ENCODE assay signal across 14 cellular contexts in the genomic region with DNA sequence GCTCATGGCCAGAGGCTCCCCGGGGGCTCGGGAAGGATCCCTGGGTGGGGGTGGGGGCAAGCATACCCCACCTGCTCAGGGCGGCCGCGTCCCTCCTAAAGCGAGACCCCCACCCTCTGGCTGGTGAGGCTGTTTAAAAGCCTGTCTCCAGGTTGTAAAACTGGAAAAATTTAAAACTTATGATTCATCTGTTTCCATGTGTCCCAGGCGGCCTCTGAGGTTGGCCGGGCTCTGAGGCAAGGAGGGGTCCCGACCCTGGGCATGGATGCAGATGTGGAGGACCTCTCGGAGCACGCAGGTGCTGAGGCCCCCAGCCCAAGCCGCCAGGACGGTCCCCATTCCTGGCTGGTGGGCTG. TPM values are rescaled to one million over a fixed set of nuclear protein-coding genes. Genes with fewer than 3 reads are reported as not detected.
DNase-seq lines count a peak whose midpoint lies in the region; ATAC-seq and TF ChIP-seq lines count a peak whose summit lies in the region.
"Had no signal": no experiment of that assay in that cellular context is flagged by ENCODE, and none has a peak within 500 bp of the region (broad histone marks: within the 10 kb centered on the region; RNA-seq: fewer than 3 reads in every experiment).

No MANE protein-coding gene starts in this region.

- H3K27me3 ChIP-seq in BLaER1 (no peaks in the 10 kb centered on the region), GM23338 (ENCODE audit: insufficient read depth) (no peaks in the 10 kb centered on the region), RWPE2 (ENCODE audit: insufficient read depth, poor library complexity, severe bottlenecking) (no peaks in the 10 kb centered on the region), neuronal stem cell (ENCODE audit: control insufficient read depth in 3 of 3, insufficient read depth in 3 of 3, low read depth in 1 of 3, low read length in 3 of 3) (peaks cover 2 to 56% (median 2%) of the 10 kb centered on the region in 3 experiments)

- no peaks in the 10 kb centered on the region for H3K9me2 ChIP-seq in GM23338 (ENCODE audit: insufficient read depth)

- peak overlapping the region; percentile 61 for H3K4me2 ChIP-seq in BLaER1
- H3K4me2 ChIP-seq in GM23338: peak overlapping the region; percentile 72
- H3K4me2 ChIP-seq in neuronal stem cell (ENCODE audit: insufficient read depth, low read length, poor library complexity, severe bottlenecking): no peak overlapping the region
- H3K4me2 ChIP-seq: KMS-11 had no signal

- no peaks in the 10 kb centered on the region for H4K20me1 ChIP-seq in BLaER1
- H4K20me1 ChIP-seq in GM23338 (replicated peaks; ENCODE audit: insufficient read depth): no peaks in the 10 kb centered on the region

- H3K27me3 Mint-ChIP-seq in GM23338 (ENCODE audit: insufficient read depth, low read depth, poor library complexity): peaks cover 6% of the 10 kb centered on the region

- peak overlapping the region; percentile 76; the same call in 1 of the 2 replicates for H2AFZ ChIP-seq in GM23338
- no peak overlapping the region for H2AFZ ChIP-seq in neuronal stem cell (ENCODE audit: low read length)

- H3K4ac ChIP-seq in neuronal stem cell (ENCODE audit: low read length): no peak overlapping the region

- H3K27ac ChIP-seq in BLaER1 (peak overlapping the region; percentile 18; the same call in 1 of the 2 replicates), GM23338 (ENCODE audit: low read depth) (no peak overlapping the region), RWPE2 (ENCODE audit: poor library complexity, severe bottlenecking) (no peak overlapping the region), neuronal stem cell (replicated peaks; ENCODE audit: low read length) (no peak overlapping the region)
- H3K27ac ChIP-seq: HL-60, KMS-11 had no signal

- no peaks in the 10 kb centered on the region for H3F3A ChIP-seq in GM23338 (replicated peaks; ENCODE audit: low read depth)

- H3K4me1 ChIP-seq in BLaER1: peaks cover 66% of the 10 kb centered on the region
- peaks cover 15% of the 10 kb centered on the region for H3K4me1 ChIP-seq in GM23338 (ENCODE audit: insufficient read depth)
- H3K4me1 ChIP-seq in RWPE2 (ENCODE audit: insufficient read depth, poor library complexity, severe bottlenecking): no peaks in the 10 kb centered on the region
- H3K4me1 ChIP-seq in neuronal stem cell (ENCODE audit: control insufficient read depth in 2 of 2, insufficient read depth in 1 of 2, low read depth in 1 of 2, low read length in 2 of 2): peaks cover 3 to 4% of the 10 kb centered on the region in 2 donors
- H3K4me1 ChIP-seq: Caco-2 had no signal

- H3K79me2 ChIP-seq in GM23338 (replicated peaks; ENCODE audit: insufficient read depth): no peaks in the 10 kb centered on the region

- H3K18ac ChIP-seq in neuronal stem cell (ENCODE audit: low read length): peak overlapping the region; percentile 91

- no peak overlapping the region for H2BK120ac ChIP-seq in neuronal stem cell (ENCODE audit: low read depth, low read length)

- H4K8ac ChIP-seq in neuronal stem cell (ENCODE audit: low read depth, low read length): no peak overlapping the region

- no peak overlapping the region for H3K4me3 Mint-ChIP-seq in GM23338
- H3K4me3 Mint-ChIP-seq: B cell; CD8-positive, alpha-beta memory T cell; H9 had no signal

- H3K9me3 ChIP-seq in BLaER1 (no peaks in the 10 kb centered on the region), RWPE2 (ENCODE audit: severe bottlenecking) (no peaks in the 10 kb centered on the region), neuronal stem cell (replicated peaks in 1 of 2; ENCODE audit: control insufficient read depth in 2 of 2, insufficient read depth in 1 of 2, low read depth in 1 of 2, low read length in 2 of 2) (peaks cover 0 to 4% of the 10 kb centered on the region in 2 donors)
- H3K9me3 ChIP-seq: Caco-2 had no signal

- H3K9ac ChIP-seq in BLaER1 (no peak overlapping the region), neuronal stem cell (ENCODE audit: low read depth, low read length, poor library complexity) (peak overlapping the region; percentile 70)
- H3K9ac ChIP-seq: KMS-11 had no signal

- DNase-seq in GM23338 (ENCODE audit: low spot score) (no peak), RWPE2 (ENCODE audit: low spot score) (peak; percentile 29), neuronal stem cell (ENCODE audit: low spot score) (no peak), SK-N-DZ (ENCODE audit: low spot score) (no peak)
- DNase-seq: CD8-positive, alpha-beta memory T cell; GF-D8 had no signal

- peak; percentile 39 for ATAC-seq in GM23338
- no peak for ATAC-seq in RWPE2 (ENCODE audit: low read depth)
- no peak for ATAC-seq in HG02852 (IDR thresholded peaks at IDR 0.05; ENCODE audit: unreplicated experiment)
- ATAC-seq in GM19452 (IDR thresholded peaks at IDR 0.05; ENCODE audit: unreplicated experiment): no peak

- peak overlapping the region; percentile 56 for H3K14ac ChIP-seq in neuronal stem cell (ENCODE audit: low read length)

- no peak overlapping the region for H3K23ac ChIP-seq in neuronal stem cell (ENCODE audit: low read depth, low read length, poor library complexity)

- TF ChIP-seq CTCF in GM23338 (conservative IDR thresholded peaks at IDR 0.05; ENCODE audit: low read depth in 2 of 2) (no peak), RWPE2 (IDR thresholded peaks at IDR 0.05; ENCODE audit: poor library complexity, severe bottlenecking) (no peak)

- no peaks in the 10 kb centered on the region for H3K36me3 Mint-ChIP-seq in GM23338 (ENCODE audit: low read depth)
- H3K36me3 Mint-ChIP-seq: CD8-positive, alpha-beta memory T cell had no signal

- H2BK12ac ChIP-seq in neuronal stem cell (ENCODE audit: low read length): peak overlapping the region; percentile 58

- WGBS in neuronal stem cell (ENCODE audit: extremely low coverage in 2 of 2, insufficient read length in 2 of 2, insufficient replicate concordance in 1 of 2), 2 donors: no CpG with 5 or more reads among the region's 13 CpGs

- no peak overlapping the region for H3K27ac Mint-ChIP-seq in GM23338
- H3K27ac Mint-ChIP-seq: B cell; CD8-positive, alpha-beta memory T cell; H9 had no signal

- no peaks in the 10 kb centered on the region; the same call in 2 of the 3 replicates for H3K9me3 Mint-ChIP-seq in GM23338
- H3K9me3 Mint-ChIP-seq: CD8-positive, alpha-beta memory T cell; H9 had no signal

- peak overlapping the region; percentile 83 for H2AK5ac ChIP-seq in neuronal stem cell (ENCODE audit: low read depth, low read length)

- no peaks in the 10 kb centered on the region for H3K36me3 ChIP-seq in BLaER1
- no peaks in the 10 kb centered on the region for H3K36me3 ChIP-seq in GM23338 (ENCODE audit: insufficient read depth)
- no peaks in the 10 kb centered on the region for H3K36me3 ChIP-seq in RWPE2 (ENCODE audit: low read depth)
- no peaks in the 10 kb centered on the region for H3K36me3 ChIP-seq in neuronal stem cell (replicated peaks in 1 of 2; ENCODE audit: control insufficient read depth in 2 of 2, insufficient read depth in 2 of 2, low read length in 2 of 2)

- H3K4me3 ChIP-seq in BLaER1 (no peak overlapping the region), GM23338 (0 out of 2 replicates have a peak overlapping the region, but pooled peaks have one; percentile 18), RWPE2 (ENCODE audit: severe bottlenecking) (no peak overlapping the region), neuronal stem cell (ENCODE audit: low read length in 2 of 2) (no peak overlapping the region)

- peak overlapping the region; percentile 26 for H2BK15ac ChIP-seq in neuronal stem cell (ENCODE audit: low read length)

- peaks cover 1% of the 10 kb centered on the region for H3K79me1 ChIP-seq in neuronal stem cell (ENCODE audit: low read depth, low read length)

- H3K4me1 Mint-ChIP-seq in GM23338: peaks cover 12% of the 10 kb centered on the region
- H3K4me1 Mint-ChIP-seq: B cell; CD8-positive, alpha-beta memory T cell had no signal

- H2BK5ac ChIP-seq in neuronal stem cell (ENCODE audit: low read length): no peak overlapping the region

- no peak overlapping the region for H4K91ac ChIP-seq in neuronal stem cell (ENCODE audit: low read depth, low read length, poor library complexity)

TF ChIP-seq in GM23338, 12 proteins besides CTCF, POLR2A, EP300 and RAD21:
- TF ChIP-seq ZNF114 (CRISPR knock-in tag; IDR thresholded peaks at IDR 0.05) (no peak), EZH2 (IDR thresholded peaks at IDR 0.05; ENCODE audit: low read depth, unreplicated experiment) (no peak), POLR2AphosphoS5 (IDR thresholded peaks at IDR 0.05; ENCODE audit: low read depth) (no peak), EZH2phosphoT487 (IDR thresholded peaks at IDR 0.05; ENCODE audit: unreplicated experiment) (no peak), NANOG (IDR thresholded peaks at IDR 0.05; ENCODE audit: borderline replicate concordance) (no peak)
- TF ChIP-seq, protein P1, sequence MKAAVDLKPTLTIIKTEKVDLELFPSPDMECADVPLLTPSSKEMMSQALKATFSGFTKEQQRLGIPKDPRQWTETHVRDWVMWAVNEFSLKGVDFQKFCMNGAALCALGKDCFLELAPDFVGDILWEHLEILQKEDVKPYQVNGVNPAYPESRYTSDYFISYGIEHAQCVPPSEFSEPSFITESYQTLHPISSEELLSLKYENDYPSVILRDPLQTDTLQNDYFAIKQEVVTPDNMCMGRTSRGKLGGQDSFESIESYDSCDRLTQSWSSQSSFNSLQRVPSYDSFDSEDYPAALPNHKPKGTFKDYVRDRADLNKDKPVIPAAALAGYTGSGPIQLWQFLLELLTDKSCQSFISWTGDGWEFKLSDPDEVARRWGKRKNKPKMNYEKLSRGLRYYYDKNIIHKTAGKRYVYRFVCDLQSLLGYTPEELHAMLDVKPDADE (IDR thresholded peaks at IDR 0.05): no peak

RNA-seq across cellular contexts. Expression of a gene that starts 24.2 kb away (rescaled TPM):
- 32.6 and 39.2 TPM in 2 replicates for total RNA-seq in GM23338 (2014; rRNA removed; shearing (Covaris generic))
- 11.8 and 12.2 TPM in 2 replicates for polyA plus RNA-seq in GM23338 (2016; fragmentation: Nextera tagmentation; extraction: Ambion mirVana)
- polyA plus RNA-seq in neuronal stem cell (2013, experiment 1 of 2): 23.6 TPM
- 22.7 TPM for polyA plus RNA-seq in neuronal stem cell (2013, experiment 2 of 2)
- polyA plus RNA-seq in SK-N-DZ (2014; cell fraction: cytosol; rRNA removed): 18.3 and 20.8 TPM in 2 replicates
- polyA plus RNA-seq in SK-N-DZ (2014; cell fraction: nucleus; rRNA removed): 20.0 and 24.9 TPM in 2 replicates

RNA-seq across cellular contexts. Expression of a gene that starts 47.7 kb away (rescaled TPM):
- total RNA-seq in GM23338 (2014; rRNA removed; shearing (Covaris generic)): 16.5 and 20.8 TPM in 2 replicates
- 3.2 and 3.8 TPM in 2 replicates for polyA plus RNA-seq in GM23338 (2016; fragmentation: Nextera tagmentation; extraction: Ambion mirVana)
- 4.9 TPM for polyA plus RNA-seq in neuronal stem cell (2013, experiment 1 of 2)
- polyA plus RNA-seq in neuronal stem cell (2013, experiment 2 of 2): 5.0 TPM
- polyA plus RNA-seq in SK-N-DZ (2014; cell fraction: cytosol; rRNA removed): not detected in 2 replicates
- not detected in 2 replicates for polyA plus RNA-seq in SK-N-DZ (2014; cell fraction: nucleus; rRNA removed)
